ENCODE assay signal across 15 cellular contexts in the genomic region with DNA sequence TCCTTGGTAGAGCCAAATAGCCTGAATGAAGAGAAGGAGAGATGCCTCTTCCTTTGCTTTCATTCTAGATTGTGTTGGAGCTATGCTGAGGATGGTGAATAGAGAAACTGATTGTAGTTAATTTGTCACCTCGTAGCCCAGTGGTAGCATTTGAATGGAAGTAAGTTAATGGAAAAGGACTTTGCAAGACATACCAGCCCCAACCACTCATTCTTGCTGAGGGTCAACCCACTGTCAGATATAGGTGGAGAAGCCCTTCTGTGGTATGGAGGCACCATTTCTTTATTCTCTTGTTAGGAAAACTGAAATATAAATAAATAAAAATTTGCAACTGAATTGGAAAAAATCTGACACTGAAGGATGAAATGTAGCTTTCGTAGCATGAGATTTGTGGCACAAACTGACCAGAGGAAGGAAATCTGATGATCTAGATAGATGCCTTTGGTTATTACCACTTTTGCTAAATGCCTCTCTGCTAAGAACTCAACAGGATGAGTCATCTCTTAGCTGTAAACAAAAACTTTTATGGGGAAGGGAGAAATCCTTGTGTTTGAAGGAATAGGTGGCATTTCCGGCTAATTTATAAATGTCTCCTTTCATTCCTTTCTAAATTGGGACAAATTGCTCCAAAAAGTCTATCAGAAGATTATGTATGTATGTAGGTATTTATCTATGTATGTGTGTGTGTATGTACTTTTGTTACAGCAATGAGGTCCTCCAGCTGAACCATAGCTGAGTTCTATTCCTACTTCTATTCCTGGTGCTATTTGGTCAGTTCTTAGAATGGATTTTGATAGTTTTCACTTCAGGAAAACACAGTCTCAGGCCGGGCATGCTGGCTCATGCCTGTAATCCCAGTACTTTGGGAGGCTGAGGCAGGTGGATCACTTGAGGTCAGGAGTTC.
DNase-seq lines count a peak whose midpoint lies in the region; ATAC-seq and TF ChIP-seq lines count a peak whose summit lies in the region.
"Had no signal": no experiment of that assay in that cellular context is flagged by ENCODE, and none has a peak within 500 bp of the region (broad histone marks: within the 10 kb centered on the region; RNA-seq: fewer than 3 reads in every experiment).

No MANE protein-coding gene starts in this region.

- peaks cover 0 to 40% (median 4%) of the 10 kb centered on the region in 5 donors for H3K36me3 Mint-ChIP-seq in naive thymus-derived CD4-positive, alpha-beta T cell
- H3K36me3 Mint-ChIP-seq: neural progenitor cell had no signal

- intact Hi-C loops in naive thymus-derived CD4-positive, alpha-beta T cell (cut with micrococcal nuclease), result loop anchor here in 1 of 2 donors (5.0 kb wide), 1 partner anchor 43 kb away; no protein-coding TSS in a partner anchor

- peaks cover 0 to 2% (median 0%) of the 10 kb centered on the region in 11 donors for H3K9me3 Mint-ChIP-seq in naive thymus-derived CD4-positive, alpha-beta T cell
- H3K9me3 Mint-ChIP-seq: neural progenitor cell; stimulated activated naive CD8-positive, alpha-beta T cell treated with anti-CD3 and anti-CD28 coated beads, Interleukin-15, amount 100 ng/mL, for 72 hours had no signal

- H3K27me3 Mint-ChIP-seq in naive thymus-derived CD4-positive, alpha-beta T cell, result peaks cover 0 to 3% (median 0%) of the 10 kb centered on the region in 5 donors
- H3K27me3 Mint-ChIP-seq: stimulated activated naive CD8-positive, alpha-beta T cell treated with anti-CD3 and anti-CD28 coated beads, Interleukin-15, amount 100 ng/mL, for 72 hours had no signal

- ATAC-seq in naive thymus-derived CD4-positive, alpha-beta T cell, result peak; percentile 58
- no peak for ATAC-seq in GM21360 (IDR thresholded peaks at IDR 0.05; ENCODE audit: unreplicated experiment)
- ATAC-seq: stimulated activated naive CD8-positive, alpha-beta T cell treated with anti-CD3 and anti-CD28 coated beads, Interleukin-15, amount 100 ng/mL, for 72 hours had no signal

- TF ChIP-seq CTCF in cardiac fibroblast (IDR thresholded peaks at IDR 0.05; ENCODE audit: low read depth, low read length), result no peak
- no peak for TF ChIP-seq CTCF in brain microvascular endothelial cell (IDR thresholded peaks at IDR 0.05; ENCODE audit: low read depth, low read length, missing control alignments)

- H3K36me3 ChIP-seq in naive thymus-derived CD4-positive, alpha-beta T cell (ENCODE audit: control insufficient read depth in 2 of 3, insufficient read depth in 3 of 3, low read length in 3 of 3), result no peaks in the 10 kb centered on the region
- H3K36me3 ChIP-seq in brain microvascular endothelial cell (replicated peaks) (peaks cover 3% of the 10 kb centered on the region), HAP-1 (replicated peaks) (no peaks in the 10 kb centered on the region)
- H3K36me3 ChIP-seq: neural progenitor cell had no signal

- H3K4me1 ChIP-seq in naive thymus-derived CD4-positive, alpha-beta T cell (ENCODE audit: control insufficient read depth in 2 of 2, insufficient read depth in 2 of 2, low read length in 2 of 2), result peaks cover 16 to 30% of the 10 kb centered on the region in 2 donors
- H3K4me1 ChIP-seq in HAP-1, result no peaks in the 10 kb centered on the region
- H3K4me1 ChIP-seq: neural progenitor cell had no signal

- DNase-seq in DMS53 (lab: John Stamatoyannopoulos, UW) (peak; percentile 57), LoVo (ENCODE audit: low spot score) (peak; percentile 72), cardiac fibroblast (ENCODE audit: low read depth in 2 of 2) (peak; percentile 36 to 52), brain microvascular endothelial cell (no peak), islet precursor cell (no peak), HAP-1 (ENCODE audit: low spot score in 2 of 2) (no peak)
- DNase-seq in naive thymus-derived CD4-positive, alpha-beta T cell, result no peak
- DNase-seq: activated CD4-positive, alpha-beta T cell treated with anti-CD3 and anti-CD28 coated beads for 48 hours; activated naive CD4-positive, alpha-beta T cell; Karpas-422; NCI-H226; SHP77 treated with DMSO at 0.1 percent for 48 hours; stimulated activated naive CD8-positive, alpha-beta T cell treated with anti-CD3 and anti-CD28 coated beads, Interleukin-15, amount 100 ng/mL, for 72 hours had no signal

- no peaks in the 10 kb centered on the region for H3K27me3 ChIP-seq in naive thymus-derived CD4-positive, alpha-beta T cell (ENCODE audit: control insufficient read depth in 2 of 2, insufficient read depth in 2 of 2, low read length in 2 of 2)
- H3K27me3 ChIP-seq in brain microvascular endothelial cell (replicated peaks) (no peaks in the 10 kb centered on the region), HAP-1 (ENCODE audit: low read depth) (peaks cover 6% of the 10 kb centered on the region)
- H3K27me3 ChIP-seq: neural progenitor cell had no signal

- no peaks in the 10 kb centered on the region for H3K9me3 ChIP-seq in naive thymus-derived CD4-positive, alpha-beta T cell (ENCODE audit: control insufficient read depth in 2 of 3, low read length in 3 of 3)
- H3K9me3 ChIP-seq in HAP-1, result no peaks in the 10 kb centered on the region

- no peak overlapping the region for H3K27ac ChIP-seq in naive thymus-derived CD4-positive, alpha-beta T cell (ENCODE audit: low read depth, low read length)
- H3K27ac ChIP-seq in brain microvascular endothelial cell, result no peak overlapping the region
- H3K27ac ChIP-seq: neural progenitor cell had no signal

- POLR2A ChIA-PET in naive thymus-derived CD4-positive, alpha-beta T cell (lab: Charles Lee), result interaction anchor here (0.6 kb wide), 1 partner anchor 207 kb away, joined by 7 read pairs; no protein-coding TSS in a partner anchor

- no peak overlapping the region for H3K4me3 ChIP-seq in cardiac fibroblast (replicated peaks in 1 of 2; ENCODE audit: low read depth in 2 of 2, low read length in 2 of 2)
- no peak overlapping the region for H3K4me3 ChIP-seq in naive thymus-derived CD4-positive, alpha-beta T cell (ENCODE audit: low read length)
- no peak overlapping the region for H3K4me3 ChIP-seq in brain microvascular endothelial cell (ENCODE audit: low read depth, low read length)
- H3K4me3 ChIP-seq in HAP-1, result no peak overlapping the region
- H3K4me3 ChIP-seq: neural progenitor cell had no signal

- peaks cover 23 to 50% (median 30%) of the 10 kb centered on the region in 7 donors for H3K4me1 Mint-ChIP-seq in naive thymus-derived CD4-positive, alpha-beta T cell
- H3K4me1 Mint-ChIP-seq: neural progenitor cell had no signal

- in situ Hi-C loops in brain microvascular endothelial cell (cut with HindIII; ENCODE audit: low pct_ligation_motif_present, low sequenced_read_pairs) (no loop called here), HAP-1 (cut with MboI; ENCODE audit: low sequenced_read_pairs) (no loop called here)

- CTCF ChIA-PET in naive thymus-derived CD4-positive, alpha-beta T cell (lab: Charles Lee), result no interaction called here

- peak overlapping the region in 1 of 10 donors; percentile 11 for H3K4me3 Mint-ChIP-seq in naive thymus-derived CD4-positive, alpha-beta T cell
- H3K4me3 Mint-ChIP-seq: neural progenitor cell; stimulated activated naive CD8-positive, alpha-beta T cell treated with anti-CD3 and anti-CD28 coated beads, Interleukin-15, amount 100 ng/mL, for 72 hours had no signal

- H3K27ac Mint-ChIP-seq in naive thymus-derived CD4-positive, alpha-beta T cell, result no peak overlapping the region
- H3K27ac Mint-ChIP-seq: neural progenitor cell; stimulated activated naive CD8-positive, alpha-beta T cell treated with anti-CD3 and anti-CD28 coated beads, Interleukin-15, amount 100 ng/mL, for 72 hours had no signal

Comparison
In these comparisons a context has a peak if more than half of its experiments do, and no peak if none do; other contexts are left out.
1. DNase-seq: peak in DMS53 (single experiment), LoVo (single experiment) and cardiac fibroblast (2 of 2); none in naive thymus-derived CD4-positive, alpha-beta T cell (0 of 9), brain microvascular endothelial cell (single experiment), islet precursor cell (single experiment) and HAP-1 (0 of 2).